ENCODE assay signal across 18 cellular contexts in the genomic region with DNA sequence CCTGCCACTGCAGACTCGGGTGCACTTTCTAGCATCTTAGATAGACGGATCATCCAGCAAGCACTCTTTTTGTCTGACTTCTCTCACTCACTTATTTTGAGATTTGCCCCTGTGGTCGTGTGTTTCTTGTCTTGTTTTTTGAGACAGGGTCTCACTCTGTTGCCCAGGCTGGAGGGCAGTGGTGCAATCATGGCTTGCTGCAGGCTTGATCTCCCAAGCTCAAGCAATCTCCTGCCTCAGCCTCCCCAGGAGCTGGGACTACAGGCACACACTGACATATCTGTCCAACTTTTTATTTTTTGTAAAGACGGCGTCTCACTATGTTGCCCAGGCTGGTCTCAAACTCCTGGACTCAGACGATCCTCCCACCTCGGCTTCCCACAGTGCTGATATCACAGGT.
"Had no signal": no experiment of that assay in that cellular context is flagged by ENCODE, and none has a peak within 500 bp of the region (broad histone marks: within the 10 kb centered on the region; RNA-seq: fewer than 3 reads in every experiment).

No MANE protein-coding gene starts in this region.

- ATAC-seq: K562, PC-3 had no signal

- H3K27me3 Mint-ChIP-seq: activated CD4-positive, alpha-beta memory T cell treated with anti-CD3 and anti-CD28 coated beads, Interleukin-2, amount 10 ng/mL, durations not matched to agents 7 days and 5 days; activated CD4-positive, alpha-beta T cell treated with anti-CD3 and anti-CD28 coated beads, Interleukin-2, amount 10 ng/mL, durations not matched to agents 7 days and 5 days; activated naive CD8-positive, alpha-beta T cell treated with anti-CD3 and anti-CD28 coated beads, Interleukin-2, amount 10 ng/mL, durations not matched to agents 7 days and 5 days had no signal

- H3K27ac Mint-ChIP-seq: activated CD4-positive, alpha-beta memory T cell treated with anti-CD3 and anti-CD28 coated beads, Interleukin-2, amount 10 ng/mL, durations not matched to agents 7 days and 5 days; activated naive CD8-positive, alpha-beta T cell treated with anti-CD3 and anti-CD28 coated beads, Interleukin-2, amount 10 ng/mL, durations not matched to agents 7 days and 5 days; T-helper 1 cell treated with Interleukin-12 subunit alpha and Interleukin-12 subunit beta and Interleukin-4 antibody, amounts not matched to agents 30 μg/mL and 1 μg/mL, for 36 hours had no signal

- H3K9me3 Mint-ChIP-seq: activated CD4-positive, alpha-beta memory T cell treated with anti-CD3 and anti-CD28 coated beads, Interleukin-2, amount 10 ng/mL, durations not matched to agents 7 days and 5 days; activated CD4-positive, alpha-beta T cell treated with anti-CD3 and anti-CD28 coated beads, Interleukin-2, amount 10 ng/mL, durations not matched to agents 7 days and 5 days; activated naive CD8-positive, alpha-beta T cell treated with anti-CD3 and anti-CD28 coated beads, Interleukin-2, amount 10 ng/mL, durations not matched to agents 7 days and 5 days; T-helper 1 cell treated with Interleukin-12 subunit alpha and Interleukin-12 subunit beta and Interleukin-4 antibody, amounts not matched to agents 30 μg/mL and 1 μg/mL, for 36 hours had no signal

- H3K4me3 Mint-ChIP-seq: activated CD4-positive, alpha-beta memory T cell treated with anti-CD3 and anti-CD28 coated beads, Interleukin-2, amount 10 ng/mL, durations not matched to agents 7 days and 5 days; activated CD4-positive, alpha-beta T cell treated with anti-CD3 and anti-CD28 coated beads, Interleukin-2, amount 10 ng/mL, durations not matched to agents 7 days and 5 days; activated naive CD8-positive, alpha-beta T cell treated with anti-CD3 and anti-CD28 coated beads, Interleukin-2, amount 10 ng/mL, durations not matched to agents 7 days and 5 days; T-helper 1 cell treated with Interleukin-12 subunit alpha and Interleukin-12 subunit beta and Interleukin-4 antibody, amounts not matched to agents 30 μg/mL and 1 μg/mL, for 36 hours had no signal

- H3K4me1 ChIP-seq: adrenal gland had no signal

- H3K9me3 ChIP-seq: adrenal gland had no signal

- H3K27ac ChIP-seq: adrenal gland had no signal

- H3K4me3 ChIP-seq: adrenal gland, K562 had no signal

- H3K27me3 ChIP-seq: adrenal gland had no signal

- H3K4me1 Mint-ChIP-seq: activated CD4-positive, alpha-beta memory T cell treated with anti-CD3 and anti-CD28 coated beads, Interleukin-2, amount 10 ng/mL, durations not matched to agents 7 days and 5 days; activated CD4-positive, alpha-beta T cell treated with anti-CD3 and anti-CD28 coated beads, Interleukin-2, amount 10 ng/mL, durations not matched to agents 7 days and 5 days; activated naive CD8-positive, alpha-beta T cell treated with anti-CD3 and anti-CD28 coated beads, Interleukin-2, amount 10 ng/mL, durations not matched to agents 7 days and 5 days had no signal

- DNase-seq: activated CD4-positive, alpha-beta memory T cell treated with anti-CD3 and anti-CD28 coated beads, Interleukin-2, amount 10 ng/mL, durations not matched to agents 7 days and 5 days; activated CD4-positive, alpha-beta T cell treated with anti-CD3 and anti-CD28 coated beads, Interleukin-2, amount 10 ng/mL, durations not matched to agents 7 days and 5 days; activated CD4-positive, CD25-positive, alpha-beta regulatory T cell; activated naive CD4-positive, alpha-beta T cell treated with Interleukin-2 at 50 U/mL for 16 hours; activated naive CD8-positive, alpha-beta T cell treated with anti-CD3 and anti-CD28 coated beads, Interleukin-2, amount 10 ng/mL, durations not matched to agents 7 days and 5 days; activated T-cell treated with anti-CD3 and anti-CD28 coated beads for 4 hours; adrenal gland; anterior cingulate cortex; Kasumi-1; NCI-H1105 treated with DMSO at 0.1 percent for 48 hours; NCI-H1436 treated with DMSO at 0.1 percent for 48 hours; NCI-H187; NCI-H2081; NCI-H524; PC-3; SHP77 treated with DMSO at 0.1 percent for 48 hours had no signal
